17 cellular contexts compared by ENCODE assay signal in genomic region chr13:66114127-66114526, GRCh38.
"Had no signal": no experiment of that assay in that cellular context is flagged by ENCODE, and none has a peak within 500 bp of the region (broad histone marks: within the 10 kb centered on the region; RNA-seq: fewer than 3 reads in every experiment).

No MANE protein-coding gene starts in this region.

- H3K36me3 ChIP-seq: cardiac muscle cell, neutrophil, upper lobe of left lung had no signal

- DNase-seq: activated CD4-positive, alpha-beta T cell treated with anti-CD3 and anti-CD28 coated beads, Interleukin-2, amount 10 ng/mL, durations not matched to agents 24 days and 14 days; activated naive CD4-positive, alpha-beta T cell; effector CD8-positive, alpha-beta T cell; immature natural killer cell; left colon; naive thymus-derived CD4-positive, alpha-beta T cell; right cardiac atrium; stimulated activated CD4-positive, alpha-beta T cell treated with anti-CD3 and anti-CD28 coated beads, Interleukin-12 subunit alpha, Interleukin-12 subunit beta, amount 100 ng/mL, for 4 hours; stimulated activated CD4-positive, alpha-beta T cell treated with anti-CD3 and anti-CD28 coated beads, Interleukin-2, amount 100 ng/mL, for 48 hours; stimulated activated CD8-positive, alpha-beta memory T cell treated with anti-CD3 and anti-CD28 coated beads, Interleukin-4, amount 100 ng/mL, for 48 hours; stimulated activated naive CD8-positive, alpha-beta T cell treated with anti-CD3 and anti-CD28 coated beads, Interleukin-15, Interleukin-2, amounts not matched to agents 100 U/mL and 50 U/mL, for 24 hours; upper lobe of left lung had no signal

- ATAC-seq: left colon; naive thymus-derived CD4-positive, alpha-beta T cell; right cardiac atrium; stimulated activated naive CD8-positive, alpha-beta T cell treated with anti-CD3 and anti-CD28 coated beads, Interleukin-15, Interleukin-2, amounts not matched to agents 100 U/mL and 50 U/mL, for 24 hours; WTC11 had no signal

- H3K27me3 ChIP-seq: cardiac muscle cell, neutrophil, upper lobe of left lung had no signal

- H3K9me3 ChIP-seq: neutrophil, upper lobe of left lung had no signal

- FAIRE-seq: astrocyte had no signal

- H3K4me1 ChIP-seq: upper lobe of left lung had no signal

- H3K4me3 ChIP-seq: cardiac muscle cell, lung, upper lobe of left lung had no signal

- H3K27ac ChIP-seq: cardiac muscle cell, neutrophil, upper lobe of left lung had no signal
